ENCODE assay signal across 11 cellular contexts in genomic region chr18:63378919-63379638, GRCh38. TPM values are rescaled to one million over a fixed set of nuclear protein-coding genes. Genes with fewer than 3 reads are reported as not detected.
DNase-seq lines count a peak whose midpoint lies in the region; ATAC-seq, FAIRE-seq and TF ChIP-seq lines count a peak whose summit lies in the region.
"Had no signal": no experiment of that assay in that cellular context is flagged by ENCODE, and none has a peak within 500 bp of the region (broad histone marks: within the 10 kb centered on the region; RNA-seq: fewer than 3 reads in every experiment).

No MANE protein-coding gene starts in this region.

- no peak overlapping the region for H3K4me3 ChIP-seq in CD8-positive, alpha-beta T cell (ENCODE audit: low read depth, low read length)
- H3K4me3 ChIP-seq in KMS-11 (IDR thresholded peaks at IDR 0.05; ENCODE audit: insufficient read depth, low read depth, low read length) (no peak overlapping the region), cardiac fibroblast (replicated peaks in 1 of 2; ENCODE audit: low read depth in 2 of 2, low read length in 2 of 2) (peak overlapping the region in 1 of 2 donors; percentile 16)

- peaks cover 5% of the 10 kb centered on the region for H3K9me3 Mint-ChIP-seq in CD8-positive, alpha-beta T cell

- H3K36me3 ChIP-seq in CD8-positive, alpha-beta T cell (ENCODE audit: insufficient read depth, low read length) = no peaks in the 10 kb centered on the region
- H3K36me3 ChIP-seq in KMS-11 (ENCODE audit: insufficient read depth) = no peaks in the 10 kb centered on the region

- H3K4me1 Mint-ChIP-seq in CD8-positive, alpha-beta T cell (ENCODE audit: low read depth) = peaks cover 10% of the 10 kb centered on the region

- H3K36me3 Mint-ChIP-seq in CD8-positive, alpha-beta T cell = peaks cover 2% of the 10 kb centered on the region

- H3K4me1 ChIP-seq in CD8-positive, alpha-beta T cell (ENCODE audit: insufficient read depth, low read length) = no peaks in the 10 kb centered on the region
- H3K4me1 ChIP-seq in KMS-11 (ENCODE audit: low read depth, poor library complexity, severe bottlenecking) = peaks cover 11% of the 10 kb centered on the region

- TF ChIP-seq POLR2A in H54 (IDR thresholded peaks at IDR 0.05; ENCODE audit: low read depth, low read length) = no peak

- H3K4me3 Mint-ChIP-seq in CD8-positive, alpha-beta T cell = no peak overlapping the region

- POLR2A ChIA-PET in CD8-positive, alpha-beta T cell (lab: Charles Lee) = interaction anchor here (0.6 kb wide), 1 partner anchor 965 kb away, joined by 3 read pairs; no protein-coding TSS in a partner anchor

- H3K27ac Mint-ChIP-seq in CD8-positive, alpha-beta T cell = peak overlapping the region; percentile 6

- no peaks in the 10 kb centered on the region for H3K79me2 ChIP-seq in KMS-11 (ENCODE audit: insufficient read depth, low read depth)

- intact Hi-C loops in CD8-positive, alpha-beta T cell (cut with DNase I, micrococcal nuclease) = no loop called here

- CTCF ChIA-PET in CD8-positive, alpha-beta T cell (lab: Charles Lee) = no interaction called here

- no peaks in the 10 kb centered on the region for H4K20me1 ChIP-seq in KMS-11 (ENCODE audit: insufficient read depth)

- no peak for FAIRE-seq in H54 (lab: Jason Lieb, UNC)

- H3K9ac ChIP-seq in KMS-11 = no peak overlapping the region

- no peak overlapping the region for H3K27ac ChIP-seq in CD8-positive, alpha-beta T cell (ENCODE audit: low read depth, low read length)
- H3K27ac ChIP-seq in KMS-11 = no peak overlapping the region
- H3K27ac ChIP-seq: VCaP had no signal

- H3K9me3 ChIP-seq in CD8-positive, alpha-beta T cell (ENCODE audit: low read length) = no peaks in the 10 kb centered on the region

- ATAC-seq in CD8-positive, alpha-beta T cell = no peak
- ATAC-seq in GM18870 (IDR thresholded peaks at IDR 0.05; ENCODE audit: unreplicated experiment) (peak; percentile 50), HG02763 (IDR thresholded peaks at IDR 0.05; ENCODE audit: unreplicated experiment) (no peak)

- H3K27me3 ChIP-seq in CD8-positive, alpha-beta T cell (ENCODE audit: insufficient read depth, low read length) = no peaks in the 10 kb centered on the region
- H3K27me3 ChIP-seq in KMS-11 (ENCODE audit: insufficient read depth, low read depth) = no peaks in the 10 kb centered on the region

- no peak for TF ChIP-seq CTCF in CD8-positive, alpha-beta T cell (IDR thresholded peaks at IDR 0.05)
- TF ChIP-seq CTCF in KMS-11 (conservative IDR thresholded peaks at IDR 0.05; ENCODE audit: low read depth, low read length) = no peak
- no peak for TF ChIP-seq CTCF in cardiac fibroblast (IDR thresholded peaks at IDR 0.05; ENCODE audit: low read depth, low read length)

- DNase-seq in CD8-positive, alpha-beta T cell = no peak
- DNase-seq in cardiac fibroblast (ENCODE audit: low read depth in 2 of 2) = peak; percentile 17 to 18
- DNase-seq in HT-29 (ENCODE audit: low spot score) = no peak
- no peak for DNase-seq in GM03348 (ENCODE audit: low spot score)
- no peak for DNase-seq in H54 (ENCODE audit: insufficient read length, low spot score)
- DNase-seq: NCI-H774, posterior cingulate gyrus had no signal

- no peak overlapping the region for H2AFZ ChIP-seq in KMS-11 (ENCODE audit: low read depth)

- peak overlapping the region; percentile 39 for H3K4me2 ChIP-seq in KMS-11

- no peaks in the 10 kb centered on the region for H3K27me3 Mint-ChIP-seq in CD8-positive, alpha-beta T cell (ENCODE audit: low read depth)

RNA-seq across cellular contexts. Expression of gene KDSR, which starts 12.1 kb away (rescaled TPM):
- total RNA-seq in CD8-positive, alpha-beta T cell = 10 to 100 TPM; 12.8 to 13.9 TPM
- total RNA-seq in HT-29 (2014; rRNA removed; shearing (Covaris generic)) = 24.1 and 31.3 TPM in 2 replicates

RNA-seq across cellular contexts. Expression of gene VPS4B, which starts 43.2 kb away (rescaled TPM):
- 10 to 100 TPM; 58.5 to 76.2 TPM for total RNA-seq in CD8-positive, alpha-beta T cell
- 16.0 and 16.7 TPM in 2 replicates for total RNA-seq in HT-29 (2014; rRNA removed; shearing (Covaris generic))

RNA-seq across cellular contexts. Expression of gene BCL2, which starts 59.5 kb away (rescaled TPM):
- 10 to 100 TPM; 39.5 to 40.5 TPM for total RNA-seq in CD8-positive, alpha-beta T cell
- total RNA-seq in HT-29 (2014; rRNA removed; shearing (Covaris generic)) = 0.05 and 0.36 TPM in 2 replicates

Comparison
In these comparisons a context has a peak if more than half of its experiments do, and no peak if none do; other contexts are left out.
1. DNase-seq: peak in cardiac fibroblast (2 of 2); none in CD8-positive, alpha-beta T cell (0 of 7), HT-29 (single experiment), GM03348 (single experiment) and H54 (single experiment).
2. RNA of gene BCL2, which starts 59.5 kb away (total RNA-seq): 39.5 to 40.5 TPM in CD8-positive, alpha-beta T cell; 0.05 to 0.36 TPM in HT-29; every median in the first group is over 10 times any median in the second.